ENCODE assay signal across 8 cellular contexts in the genomic region with DNA sequence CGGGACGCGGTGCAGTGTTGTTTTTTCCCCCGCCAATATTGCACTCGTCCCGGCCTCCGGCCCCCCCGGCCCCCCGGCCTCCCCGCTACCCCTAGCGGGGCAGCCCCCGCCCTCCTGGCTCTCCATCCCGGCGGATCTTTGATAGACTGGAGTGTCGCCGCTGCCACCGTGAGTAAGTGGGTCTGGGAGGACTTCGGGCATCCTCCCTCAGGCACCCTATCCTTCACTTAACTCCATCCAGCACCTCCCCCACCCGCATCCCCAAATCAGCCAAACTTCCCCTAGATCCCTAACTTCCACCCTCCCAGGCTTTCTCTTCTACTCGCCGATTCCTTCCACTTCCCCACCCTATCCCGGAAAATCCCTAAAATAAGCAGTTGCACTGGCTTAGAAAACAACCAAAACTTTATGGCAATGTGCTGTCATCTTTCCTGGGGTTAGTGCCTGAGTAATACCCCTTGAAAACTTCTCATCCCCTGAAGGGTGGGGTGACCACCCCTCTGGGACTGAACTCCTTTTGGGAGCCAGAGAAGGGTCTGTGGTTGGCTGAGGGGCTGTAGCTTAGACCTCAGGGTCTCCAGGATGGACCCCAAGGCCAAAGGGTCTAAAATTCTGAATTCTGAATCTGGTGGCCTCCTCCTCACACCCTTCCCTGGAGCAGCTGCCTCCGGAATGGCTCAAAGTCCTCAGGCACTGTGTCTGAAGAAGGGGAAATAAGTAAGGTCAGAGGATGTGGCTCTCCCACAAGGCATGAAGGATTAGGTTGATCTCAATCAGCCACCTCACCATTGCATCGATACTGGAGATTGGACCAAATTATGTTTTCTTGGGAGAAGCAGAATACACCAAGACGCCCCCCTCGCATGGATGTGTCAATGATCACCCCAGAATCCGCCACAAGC. TPM values are rescaled to one million over a fixed set of nuclear protein-coding genes. Genes with fewer than 3 reads are reported as not detected.
A peak's percentile ranks its signal among the peaks of the same experiment; 100 is the strongest.
DNase-seq lines count a peak whose midpoint lies in the region; ATAC-seq and TF ChIP-seq lines count a peak whose summit lies in the region.

No MANE protein-coding gene starts in this region.

- 32 to 35% methylated on average over 15 to 16 of the region's 27 CpGs for WGBS in lower leg skin, 2 donors

- no peak for DNase-seq in MM.1S
- no peak for DNase-seq in coronary artery (ENCODE audit: low spot score)
- DNase-seq in natural killer cell = no peak
- DNase-seq in lower leg skin (ENCODE audit: low spot score in 2 of 2) = no peak
- DNase-seq in H4 (ENCODE audit: low spot score) = no peak
- no peak for DNase-seq in activated CD8-positive, alpha-beta memory T cell treated with anti-CD3 and anti-CD28 coated beads, Interleukin-2, amount 50 U/mL, for 48 hours
- no peak for DNase-seq in effector CD4-positive, alpha-beta T cell

- H3K4me3 ChIP-seq in MM.1S (ENCODE audit: low read length) (no peak overlapping the region), coronary artery (peak overlapping the region; percentile 71), lower leg skin (ENCODE audit: low read depth, poor library complexity, severe bottlenecking) (no peak overlapping the region)

- peak overlapping the region in 1 of 2 donors; percentile 97 for H3K27ac Mint-ChIP-seq in natural killer cell

- no peaks in the 10 kb centered on the region for H3K36me3 Mint-ChIP-seq in natural killer cell

- no peak overlapping the region; the same call in 1 of the 2 replicates for H2AFZ ChIP-seq in MM.1S (ENCODE audit: low read length)

- peaks cover 0 to 16% of the 10 kb centered on the region in 2 donors for H3K27me3 Mint-ChIP-seq in natural killer cell (ENCODE audit: low read depth in 2 of 2)

- peaks cover 15% of the 10 kb centered on the region; the same call in 1 of the 2 replicates for H3K4me1 ChIP-seq in MM.1S (ENCODE audit: low read length)

- H3F3A ChIP-seq in MM.1S (ENCODE audit: insufficient read depth, low read length) = no peaks in the 10 kb centered on the region

- intact Hi-C loops in natural killer cell (cut with micrococcal nuclease) = no loop called here
- intact Hi-C loops in lower leg skin (cut with DNase I; ENCODE audit: low total_unique reads) = no loop called here

- no peaks in the 10 kb centered on the region for H4K20me1 ChIP-seq in MM.1S (ENCODE audit: insufficient read depth, low read length)

- H3K9ac ChIP-seq in MM.1S (ENCODE audit: low read length) = no peak overlapping the region

- H3K79me2 ChIP-seq in MM.1S (ENCODE audit: low read length) = no peaks in the 10 kb centered on the region

- no peaks in the 10 kb centered on the region for H3K9me3 ChIP-seq in MM.1S (replicated peaks; ENCODE audit: insufficient read depth, low read length)

- no peak for ATAC-seq in natural killer cell

- peak overlapping the region; percentile 97; the same call in 1 of the 2 replicates for H3K4me2 ChIP-seq in MM.1S (ENCODE audit: low read depth, low read length)

- H3K27ac ChIP-seq in C4-2B (peak overlapping the region; percentile 49), MM.1S (ENCODE audit: low read length) (no peak overlapping the region), coronary artery (peak overlapping the region; percentile 81 to 94)

- peaks cover 15 to 33% of the 10 kb centered on the region in 2 donors for H3K4me1 Mint-ChIP-seq in natural killer cell

- TF ChIP-seq CTCF in C4-2B (conservative IDR thresholded peaks at IDR 0.05) = no peak
- no peak for TF ChIP-seq CTCF in MM.1S (IDR thresholded peaks at IDR 0.05; ENCODE audit: low read length)
- no peak for TF ChIP-seq CTCF in coronary artery (IDR thresholded peaks at IDR 0.05)
- TF ChIP-seq CTCF in natural killer cell (IDR thresholded peaks at IDR 0.05) = no peak
- no peak for TF ChIP-seq CTCF in lower leg skin (IDR thresholded peaks at IDR 0.05)

- H3K36me3 ChIP-seq in MM.1S (replicated peaks; ENCODE audit: insufficient read depth, low read length) = no peaks in the 10 kb centered on the region

- H3K9me3 Mint-ChIP-seq in natural killer cell = no peaks in the 10 kb centered on the region

- no peak for TF ChIP-seq POLR2A in lower leg skin (IDR thresholded peaks at IDR 0.05)

- H3K27me3 ChIP-seq in MM.1S (replicated peaks; ENCODE audit: insufficient read depth, low read length) = peaks cover 71% of the 10 kb centered on the region

- H3K4me3 Mint-ChIP-seq in natural killer cell = peak overlapping the region; percentile 35

- no peaks in the 10 kb centered on the region for H3K9me2 ChIP-seq in MM.1S (replicated peaks; ENCODE audit: insufficient read depth, low read length)

RNA-seq across cellular contexts. Expression of gene THBS3, which starts 12.2 kb away (rescaled TPM):
- 10 to 100 TPM; 16.2 to 19.4 (median 18.6) TPM for total RNA-seq in natural killer cell
- 10 to 100 TPM; 15.6 to 26.6 (median 20.2) TPM for total RNA-seq in lower leg skin
- total RNA-seq in H4 (2014; rRNA removed; shearing (Covaris generic)) = 2.8 and 3.9 TPM in 2 replicates

RNA-seq across cellular contexts. Expression of gene MTX1, which starts 13.0 kb away (rescaled TPM):
- total RNA-seq in natural killer cell = 10 to 100 TPM; 22.3 to 28.5 (median 27.9) TPM
- 10 to 100 TPM; 20.5 to 54.8 (median 40.8) TPM for total RNA-seq in lower leg skin
- 79.5 and 82.1 TPM in 2 replicates for total RNA-seq in H4 (2014; rRNA removed; shearing (Covaris generic))

RNA-seq across cellular contexts. Expression of gene TRIM46, which starts 21.8 kb away (rescaled TPM):
- total RNA-seq in natural killer cell (1 to 10 TPM in 2 of 3 donors, under 1 TPM in 1; 0.94 to 4.9 (median 2.5) TPM), lower leg skin (1 to 10 TPM in 1 of 4 donors, under 1 TPM in 2, not detected in 1; 0.17 to 1.2 (median 0.62) TPM)
- total RNA-seq in H4 (2014; rRNA removed; shearing (Covaris generic)) = 0.37 and 1.1 TPM in 2 replicates

RNA-seq across cellular contexts. Expression of gene KRTCAP2, which starts 22.3 kb away (rescaled TPM):
- total RNA-seq in natural killer cell (100 to 1,000 TPM in 2 of 3 donors, 10 to 100 TPM in 1; 95.3 to 113 (median 104) TPM), lower leg skin (100 to 1,000 TPM in 2 of 4 donors, 10 to 100 TPM in 2; 48.6 to 109 (median 97.6) TPM)
- 128 and 140 TPM in 2 replicates for total RNA-seq in H4 (2014; rRNA removed; shearing (Covaris generic))

RNA-seq across cellular contexts. Expression of gene DPM3, which starts 55.1 kb away (rescaled TPM):
- total RNA-seq in natural killer cell (10 to 100 TPM; 26.8 to 45.7 (median 41.5) TPM), lower leg skin (10 to 100 TPM; 19.2 to 74.7 (median 36.9) TPM)
- total RNA-seq in H4 (2014; rRNA removed; shearing (Covaris generic)) = 53.2 and 72.4 TPM in 2 replicates
